In the genomic region with DNA sequence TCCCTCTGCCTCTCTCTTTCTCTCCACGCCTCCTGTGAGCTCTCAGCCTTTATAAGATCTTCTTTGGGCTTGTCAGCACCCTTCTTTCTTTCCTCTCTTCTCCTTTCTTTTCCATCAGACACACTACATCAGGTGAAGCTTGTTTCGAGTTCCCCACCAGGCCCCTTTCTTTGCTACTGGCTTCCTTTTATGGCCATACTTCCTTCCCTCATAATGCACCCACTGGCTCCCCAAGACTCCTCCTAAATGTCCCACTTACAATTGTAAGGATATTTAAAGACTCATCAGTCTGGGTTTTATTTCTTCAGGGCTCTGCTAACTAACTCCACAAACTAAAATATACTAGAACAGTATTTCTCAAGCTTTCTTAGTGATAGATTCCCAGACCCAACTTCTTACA, we compare ENCODE assay signal across 21 cellular contexts. TPM values are rescaled to one million over a fixed set of nuclear protein-coding genes. Genes with fewer than 3 reads are reported as not detected.
"Had no signal": no experiment of that assay in that cellular context is flagged by ENCODE, and none has a peak within 500 bp of the region (broad histone marks: within the 10 kb centered on the region; RNA-seq: fewer than 3 reads in every experiment).

No MANE protein-coding gene starts in this region.

- H3K4me3 ChIP-seq: heart left ventricle, lung, tibial nerve had no signal

- ATAC-seq: heart left ventricle, WTC11 had no signal

- DNase-seq: activated CD8-positive, alpha-beta memory T cell treated with anti-CD3 and anti-CD28 coated beads for 24 hours; activated naive CD4-positive, alpha-beta T cell treated with Interleukin-2 at 50 U/mL for 16 hours; heart left ventricle; immature natural killer cell; naive B cell; retina; stimulated activated CD4-positive, alpha-beta T cell treated with anti-CD3 and anti-CD28 coated beads, Interleukin-2, amount 100 ng/mL, for 48 hours; stimulated activated naive CD4-positive, alpha-beta T cell; T-helper 2 cell had no signal

- H3K27me3 ChIP-seq: tibial nerve had no signal

- H3K9me3 ChIP-seq: heart left ventricle, tibial nerve had no signal

- H3K4me3 Mint-ChIP-seq: activated CD4-positive, alpha-beta T cell treated with anti-CD3 and anti-CD28 coated beads, Interleukin-2, amount 10 ng/mL, durations not matched to agents 24 days and 14 days; immature natural killer cell; WTC11 had no signal

- H3K27ac Mint-ChIP-seq: activated CD4-positive, alpha-beta T cell treated with anti-CD3 and anti-CD28 coated beads, Interleukin-2, amount 10 ng/mL, durations not matched to agents 24 days and 14 days; immature natural killer cell; WTC11 had no signal

- H3K36me3 ChIP-seq: heart left ventricle, tibial nerve had no signal

- FAIRE-seq: astrocyte, frontal cortex, TTC549 had no signal

- H3K27ac ChIP-seq: tibial nerve had no signal

- H3K9me3 Mint-ChIP-seq: activated CD4-positive, alpha-beta T cell treated with anti-CD3 and anti-CD28 coated beads, Interleukin-2, amount 10 ng/mL, durations not matched to agents 24 days and 14 days; immature natural killer cell; WTC11 had no signal

- H3K36me3 Mint-ChIP-seq: immature natural killer cell, naive B cell, WTC11 had no signal

RNA-seq across cellular contexts. Expression of gene RNU6-8, which starts 3.5 kb away (rescaled TPM):
- total RNA-seq: activated CD4-positive, alpha-beta T cell treated with anti-CD3 and anti-CD28 coated beads, Interleukin-2, amount 10 ng/mL, durations not matched to agents 24 days and 14 days; astrocyte; chondrocyte; dermis microvascular lymphatic vessel endothelial cell; epithelial cell of proximal tubule; frontal cortex; heart left ventricle; lung; mononuclear cell; subcutaneous adipose tissue; tibial nerve; WTC11 had no signal
- polyA plus RNA-seq: heart left ventricle, immature natural killer cell, lung had no signal

RNA-seq across cellular contexts. Expression of gene RNU6-7, which starts 4.7 kb away (rescaled TPM):
- total RNA-seq: activated CD4-positive, alpha-beta T cell treated with anti-CD3 and anti-CD28 coated beads, Interleukin-2, amount 10 ng/mL, durations not matched to agents 24 days and 14 days; astrocyte; chondrocyte; dermis microvascular lymphatic vessel endothelial cell; epithelial cell of proximal tubule; frontal cortex; heart left ventricle; lung; mononuclear cell; subcutaneous adipose tissue; tibial nerve; WTC11 had no signal
- polyA plus RNA-seq: heart left ventricle, immature natural killer cell, lung had no signal
